11 cellular contexts compared by ENCODE assay signal in genomic region chrX:53087378-53087777, GRCh38. TPM values are rescaled to one million over a fixed set of nuclear protein-coding genes. Genes with fewer than 3 reads are reported as not detected.
A peak's percentile ranks its signal among the peaks of the same experiment; 100 is the strongest.
DNase-seq lines count a peak whose midpoint lies in the region; ATAC-seq and TF ChIP-seq lines count a peak whose summit lies in the region.
"Had no signal": no experiment of that assay in that cellular context is flagged by ENCODE, and none has a peak within 500 bp of the region (broad histone marks: within the 10 kb centered on the region; RNA-seq: fewer than 3 reads in every experiment).

No MANE protein-coding gene starts in this region.

- H3K4me3 ChIP-seq in heart right ventricle (no peak overlapping the region), adrenal gland (no peak overlapping the region), urinary bladder (ENCODE audit: low read depth, low read length) (no peak overlapping the region)

- H3K9me3 ChIP-seq in heart right ventricle = no peaks in the 10 kb centered on the region
- no peaks in the 10 kb centered on the region for H3K9me3 ChIP-seq in adrenal gland (replicated peaks in 1 of 3)

- peaks cover 29 to 63% (median 54%) of the 10 kb centered on the region in 4 donors for H3K4me1 Mint-ChIP-seq in naive thymus-derived CD8-positive, alpha-beta T cell

- H3K27ac Mint-ChIP-seq in naive thymus-derived CD8-positive, alpha-beta T cell = peak overlapping the region; percentile 32 to 100 (median 99)

- intact Hi-C loops in heart right ventricle (cut with DNase I) = no loop called here
- intact Hi-C loops in Right ventricle myocardium inferior (cut with DNase I) = no loop called here
- intact Hi-C loops in adrenal gland (cut with DNase I) = no loop called here

- 47 to 58% methylated on average over 2 to 3 of the region's 3 CpGs for WGBS in heart right ventricle, 2 donors
- 38 to 64% (median 56%) methylated on average over 3 of the region's 3 CpGs for WGBS in adrenal gland, 4 donors
- WGBS in urinary bladder = 70% methylated on average over 3 of the region's 3 CpGs

- H3K36me3 ChIP-seq in heart right ventricle (peaks cover 0 to 29% (median 0%) of the 10 kb centered on the region in 9 donors), adrenal gland (replicated peaks in 1 of 2) (peaks cover 0 to 9% of the 10 kb centered on the region in 2 donors), urinary bladder (ENCODE audit: insufficient read depth) (peaks cover 2% of the 10 kb centered on the region)

- no peak for TF ChIP-seq POLR2A in adrenal gland (IDR thresholded peaks at IDR 0.05)

- H3K4me1 ChIP-seq in heart right ventricle (peaks cover 0 to 25% (median 6%) of the 10 kb centered on the region in 9 donors), adrenal gland (replicated peaks in 1 of 2) (peaks cover 7 to 27% of the 10 kb centered on the region in 2 donors), urinary bladder (ENCODE audit: insufficient read depth) (no peaks in the 10 kb centered on the region)

- no peak for TF ChIP-seq CTCF in heart right ventricle (IDR thresholded peaks at IDR 0.05)
- TF ChIP-seq CTCF in adrenal gland (IDR thresholded peaks at IDR 0.05) = no peak

- H3K27me3 Mint-ChIP-seq in naive thymus-derived CD8-positive, alpha-beta T cell = no peaks in the 10 kb centered on the region

- peak overlapping the region; percentile 15 to 99 (median 92) for H3K4me3 Mint-ChIP-seq in naive thymus-derived CD8-positive, alpha-beta T cell

- POLR2A ChIA-PET in naive thymus-derived CD8-positive, alpha-beta T cell (lab: Charles Lee) = no interaction called here

- H3K27me3 ChIP-seq in heart right ventricle = peaks cover 0 to 12% (median 0%) of the 10 kb centered on the region in 7 donors
- no peaks in the 10 kb centered on the region for H3K27me3 ChIP-seq in adrenal gland

- H3K9me3 Mint-ChIP-seq in naive thymus-derived CD8-positive, alpha-beta T cell = no peaks in the 10 kb centered on the region

- peak overlapping the region in 8 of 10 donors; percentile 32 to 87 (median 70) for H3K27ac ChIP-seq in heart right ventricle
- H3K27ac ChIP-seq in adrenal gland = peak overlapping the region in 4 of 5 donors; percentile 81 to 93 (median 86)
- H3K27ac ChIP-seq in urinary bladder (ENCODE audit: low read depth) = peak overlapping the region; percentile 56
- H3K27ac ChIP-seq: KMS-11 had no signal

- DNase-seq in heart right ventricle (no peak), Right ventricle myocardium inferior (ENCODE audit: missing footprints) (no peak), adrenal gland (peak in 1 of 7 donors; percentile 31), H4 (ENCODE audit: low spot score) (no peak)
- DNase-seq in naive thymus-derived CD8-positive, alpha-beta T cell = peak in 1 of 10 donors; percentile 24
- DNase-seq: activated CD4-positive, alpha-beta T cell treated with anti-CD3 and anti-CD28 coated beads for 4 hours; NCI-H2171 treated with DMSO at 0.1 percent for 48 hours had no signal

- ATAC-seq in heart right ventricle (no peak), Right ventricle myocardium inferior (no peak), HG03025 (IDR thresholded peaks at IDR 0.05; ENCODE audit: low FRiP score, unreplicated experiment) (no peak), GM19452 (IDR thresholded peaks at IDR 0.05; ENCODE audit: unreplicated experiment) (no peak)
- no peak for ATAC-seq in naive thymus-derived CD8-positive, alpha-beta T cell

- H3K36me3 Mint-ChIP-seq in naive thymus-derived CD8-positive, alpha-beta T cell = peaks cover 0 to 40% (median 7%) of the 10 kb centered on the region in 3 donors

RNA-seq across cellular contexts. Expression of gene TSPYL2, which starts 5.2 kb away (rescaled TPM):
- 10 to 100 TPM; 17.2 to 48.8 (median 25.5) TPM for total RNA-seq in heart right ventricle
- polyA plus RNA-seq in heart right ventricle = 100 to 1,000 TPM in 1 of 2 donors, 10 to 100 TPM in 1; 54.4 to 136 TPM
- 34.1 TPM for total RNA-seq in Right ventricle myocardium inferior
- total RNA-seq in adrenal gland = 100 to 1,000 TPM in 2 of 8 donors, 10 to 100 TPM in 6; 35.5 to 107 (median 85.6) TPM
- polyA plus RNA-seq in adrenal gland = 100 to 1,000 TPM; 168 to 536 (median 308) TPM
- total RNA-seq in naive thymus-derived CD8-positive, alpha-beta T cell = 100 to 1,000 TPM; 167 to 174 TPM
- 10 to 100 TPM; 12.7 to 32.2 (median 27.1) TPM for polyA plus RNA-seq in naive thymus-derived CD8-positive, alpha-beta T cell
- 18.9 TPM for total RNA-seq in urinary bladder
- 105 TPM for polyA plus RNA-seq in urinary bladder
- total RNA-seq in H4 (2014; rRNA removed; shearing (Covaris generic)) = 7.5 and 10.3 TPM in 2 replicates

RNA-seq across cellular contexts. Expression of gene KANTR, which starts 6.6 kb away (rescaled TPM):
- 10 to 100 TPM in 2 of 10 donors, 1 to 10 TPM in 8; 2.7 to 11.5 (median 7.0) TPM for total RNA-seq in heart right ventricle
- polyA plus RNA-seq in heart right ventricle = 10 to 100 TPM in 1 of 2 donors, 1 to 10 TPM in 1; 2.1 to 12.6 TPM
- total RNA-seq in Right ventricle myocardium inferior = 3.4 TPM
- total RNA-seq in adrenal gland = 10 to 100 TPM in 3 of 8 donors, 1 to 10 TPM in 5; 4.1 to 21.2 (median 7.6) TPM
- polyA plus RNA-seq in adrenal gland = 10 to 100 TPM in 2 of 3 donors, 1 to 10 TPM in 1; 3.6 to 27.8 (median 12.5) TPM
- total RNA-seq in naive thymus-derived CD8-positive, alpha-beta T cell = 10 to 100 TPM; 19.7 to 20.7 TPM
- 1 to 10 TPM; 1.4 to 4.9 (median 1.6) TPM for polyA plus RNA-seq in naive thymus-derived CD8-positive, alpha-beta T cell
- total RNA-seq in urinary bladder = 33.1 TPM
- 4.2 TPM for polyA plus RNA-seq in urinary bladder
- total RNA-seq in H4 (2014; rRNA removed; shearing (Covaris generic)) = 2.4 and 2.7 TPM in 2 replicates

RNA-seq across cellular contexts. Expression of gene GPR173, which starts 38.8 kb away (rescaled TPM):
- total RNA-seq in heart right ventricle (1 to 10 TPM in 3 of 10 donors, under 1 TPM in 7; 0.54 to 2.5 (median 0.73) TPM), Right ventricle myocardium inferior (0.35 TPM), adrenal gland (1 to 10 TPM in 7 of 8 donors, under 1 TPM in 1; 0.61 to 5.0 (median 2.1) TPM), urinary bladder (5.6 TPM)
- polyA plus RNA-seq in heart right ventricle (under 1 TPM; 0.70 to 0.95 TPM), adrenal gland (1 to 10 TPM; 2.1 to 4.7 (median 4.0) TPM), urinary bladder (1.5 TPM)
- under 1 TPM; 0.11 to 0.16 TPM for total RNA-seq in naive thymus-derived CD8-positive, alpha-beta T cell
- under 1 TPM in 1 of 3 donors, not detected in 2; 0.49 TPM for polyA plus RNA-seq in naive thymus-derived CD8-positive, alpha-beta T cell
- total RNA-seq in H4 (2014; rRNA removed; shearing (Covaris generic)) = 0.72 and 1.7 TPM in 2 replicates
